In genomic region chr3:112687214-112687613, GRCh38 we compare ENCODE assay signal across 21 cellular contexts. TPM values are rescaled to one million over a fixed set of nuclear protein-coding genes. Genes with fewer than 3 reads are reported as not detected.
"Had no signal": no experiment of that assay in that cellular context is flagged by ENCODE, and none has a peak within 500 bp of the region (broad histone marks: within the 10 kb centered on the region; RNA-seq: fewer than 3 reads in every experiment).

No MANE protein-coding gene starts in this region.

- H3K27me3 ChIP-seq: gastrocnemius medialis, heart left ventricle, thyroid gland, uterus had no signal

- DNase-seq: activated CD4-positive, alpha-beta T cell treated with anti-CD3 and anti-CD28 coated beads, Interleukin-2, amount 10 ng/mL, durations not matched to agents 24 days and 14 days; activated CD4-positive, CD25-positive, alpha-beta regulatory T cell; activated CD8-positive, alpha-beta memory T cell treated with anti-CD3 and anti-CD28 coated beads, Interleukin-2, amount 50 U/mL, for 4 hours; activated CD8-positive, alpha-beta T cell treated with anti-CD3 and anti-CD28 coated beads, Interleukin-2, amount 10 ng/mL, durations not matched to agents 7 days and 5 days; activated effector memory CD4-positive, alpha-beta T cell treated with anti-CD3 and anti-CD28 coated beads, Interleukin-2, amount 50 U/mL, for 16 hours; activated T-cell treated with anti-CD3 and anti-CD28 coated beads, Interleukin-2, amount 50 U/mL, for 48 hours; amniotic stem cell; dermis blood vessel endothelial cell; gastrocnemius medialis; heart left ventricle; naive B cell; posterior cingulate gyrus; retina; stimulated activated CD4-positive, alpha-beta T cell treated with anti-CD3 and anti-CD28 coated beads, Interleukin-2, amount 100 ng/mL, for 48 hours; thyroid gland; uterus had no signal

- H3K4me1 ChIP-seq: gastrocnemius medialis, heart left ventricle, uterus had no signal

- H3K36me3 Mint-ChIP-seq: activated naive CD4-positive, alpha-beta T cell treated with anti-CD3 and anti-CD28 coated beads, Interleukin-2, amount 50 U/mL, for 24 hours; brain; naive B cell; stimulated activated memory B cell treated with anti-CD40 and anti-IgM and Interleukin-4, amounts not matched to agents 10 μg/mL and 1 μg/mL and 100 μg/mL, for 72 hours had no signal

- H3K9me3 ChIP-seq: gastrocnemius medialis, heart left ventricle, thyroid gland, uterus had no signal

- ATAC-seq: activated CD8-positive, alpha-beta T cell treated with anti-CD3 and anti-CD28 coated beads, Interleukin-2, amount 10 ng/mL, durations not matched to agents 7 days and 5 days; gastrocnemius medialis; heart left ventricle; stimulated activated memory B cell treated with anti-CD40 and anti-IgM and Interleukin-4, amounts not matched to agents 10 μg/mL and 1 μg/mL and 100 μg/mL, for 72 hours had no signal

- H3K27ac Mint-ChIP-seq: activated CD4-positive, alpha-beta T cell treated with anti-CD3 and anti-CD28 coated beads, Interleukin-2, amount 10 ng/mL, durations not matched to agents 24 days and 14 days; activated CD8-positive, alpha-beta T cell treated with anti-CD3 and anti-CD28 coated beads, Interleukin-2, amount 10 ng/mL, durations not matched to agents 7 days and 5 days; activated naive CD4-positive, alpha-beta T cell treated with anti-CD3 and anti-CD28 coated beads, Interleukin-2, amount 50 U/mL, for 24 hours; brain; naive B cell; stimulated activated memory B cell treated with anti-CD40 and anti-IgM and Interleukin-4, amounts not matched to agents 10 μg/mL and 1 μg/mL and 100 μg/mL, for 72 hours; T-helper 2 cell treated with Interferon-gamma antibody and Interleukin-4, amounts not matched to agents 5 μg/mL and 100 μg/mL, for 36 hours had no signal

- H3K4me3 ChIP-seq: gastrocnemius medialis, heart left ventricle, lung, thyroid gland, uterus had no signal

- H3K9me3 Mint-ChIP-seq: activated naive CD4-positive, alpha-beta T cell treated with anti-CD3 and anti-CD28 coated beads, Interleukin-2, amount 50 U/mL, for 24 hours; stimulated activated memory B cell treated with anti-CD40 and anti-IgM and Interleukin-4, amounts not matched to agents 10 μg/mL and 1 μg/mL and 100 μg/mL, for 72 hours; T-helper 2 cell treated with Interferon-gamma antibody and Interleukin-4, amounts not matched to agents 5 μg/mL and 100 μg/mL, for 36 hours had no signal

- H3K27ac ChIP-seq: gastrocnemius medialis, heart left ventricle, thyroid gland, uterus had no signal

- H3K27me3 Mint-ChIP-seq: activated naive CD4-positive, alpha-beta T cell treated with anti-CD3 and anti-CD28 coated beads, Interleukin-2, amount 50 U/mL, for 24 hours; brain; stimulated activated memory B cell treated with anti-CD40 and anti-IgM and Interleukin-4, amounts not matched to agents 10 μg/mL and 1 μg/mL and 100 μg/mL, for 72 hours had no signal

- H3K36me3 ChIP-seq: gastrocnemius medialis, heart left ventricle, thyroid gland, uterus had no signal

- H3K4me3 Mint-ChIP-seq: activated CD4-positive, alpha-beta T cell treated with anti-CD3 and anti-CD28 coated beads, Interleukin-2, amount 10 ng/mL, durations not matched to agents 24 days and 14 days; activated CD8-positive, alpha-beta T cell treated with anti-CD3 and anti-CD28 coated beads, Interleukin-2, amount 10 ng/mL, durations not matched to agents 7 days and 5 days; activated naive CD4-positive, alpha-beta T cell treated with anti-CD3 and anti-CD28 coated beads, Interleukin-2, amount 50 U/mL, for 24 hours; brain; stimulated activated memory B cell treated with anti-CD40 and anti-IgM and Interleukin-4, amounts not matched to agents 10 μg/mL and 1 μg/mL and 100 μg/mL, for 72 hours; T-helper 2 cell treated with Interferon-gamma antibody and Interleukin-4, amounts not matched to agents 5 μg/mL and 100 μg/mL, for 36 hours had no signal

RNA-seq across cellular contexts. Expression of gene CCDC80, which starts 46.3 kb away (rescaled TPM):
- total RNA-seq: activated CD4-positive, alpha-beta T cell treated with anti-CD3 and anti-CD28 coated beads, Interleukin-2, amount 10 ng/mL, durations not matched to agents 24 days and 14 days; activated CD8-positive, alpha-beta T cell treated with anti-CD3 and anti-CD28 coated beads, Interleukin-2, amount 10 ng/mL, durations not matched to agents 7 days and 5 days had no signal
